1 cellular context compared by ENCODE assay signal in genomic region chr11:33266418-33267215, GRCh38.
A peak's percentile ranks its signal among the peaks of the same experiment; 100 is the strongest.
TF ChIP-seq lines count a peak whose summit lies in the region.

No MANE protein-coding gene starts in this region.

TF ChIP-seq in HEK293, 187 proteins besides CTCF, POLR2A, EP300 and RAD21 (continued from another document):
- peak; percentile 78 for TF ChIP-seq ZBTB44 (tag by site-specific recombination; IDR thresholded peaks at IDR 0.05)
- no peak for TF ChIP-seq ZNF785 (tag by site-specific recombination; IDR thresholded peaks at IDR 0.05)
- TF ChIP-seq ZSCAN5A (tag by site-specific recombination; IDR thresholded peaks at IDR 0.05), result no peak
- peak; percentile 83 for TF ChIP-seq GLIS1 (tag by site-specific recombination; IDR thresholded peaks at IDR 0.05)
- TF ChIP-seq ZSCAN16 (tag by site-specific recombination; IDR thresholded peaks at IDR 0.05), result no peak
- TF ChIP-seq PRDM10 (tag by site-specific recombination; IDR thresholded peaks at IDR 0.05), result peak; percentile 99
- TF ChIP-seq ZNF544 (tag by site-specific recombination; IDR thresholded peaks at IDR 0.05), result no peak
